In the genomic region with DNA sequence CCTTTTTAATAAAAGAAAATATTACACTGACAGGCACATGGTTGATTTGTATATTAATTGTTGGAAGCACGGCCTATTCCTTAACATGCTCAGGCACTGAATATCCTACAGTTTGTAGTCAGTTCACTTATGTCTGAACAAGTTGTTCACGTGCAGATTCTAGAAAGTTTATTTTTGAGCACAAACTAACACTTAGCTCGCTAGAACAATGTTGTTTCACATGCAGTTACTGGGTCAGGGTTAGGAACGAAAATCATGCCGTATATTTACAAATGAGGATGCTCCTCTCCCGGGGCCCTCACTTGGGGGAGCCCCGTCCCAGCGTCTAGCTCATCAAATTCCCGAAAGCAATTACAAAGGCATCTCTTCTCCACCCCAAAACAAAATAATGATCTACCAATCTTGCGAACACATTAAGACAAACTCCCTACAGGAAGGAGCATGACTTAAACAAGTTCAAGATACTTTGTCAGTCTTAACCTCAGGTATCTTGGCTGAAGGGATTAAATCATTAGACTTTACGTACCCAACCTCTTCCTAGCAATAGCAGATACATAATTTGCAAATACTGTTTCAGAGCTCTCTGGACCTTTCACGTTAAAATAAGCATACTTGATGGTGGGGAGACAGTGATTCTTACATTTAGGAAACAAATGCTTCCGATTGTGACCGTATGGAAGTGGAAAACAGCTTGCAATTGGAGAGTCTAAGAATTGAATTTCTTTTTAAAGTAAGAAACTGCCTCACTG, we compare ENCODE assay signal across 9 cellular contexts. TPM values are rescaled to one million over a fixed set of nuclear protein-coding genes. Genes with fewer than 3 reads are reported as not detected.
DNase-seq lines count a peak whose midpoint lies in the region; ATAC-seq and TF ChIP-seq lines count a peak whose summit lies in the region.
"Had no signal": no experiment of that assay in that cellular context is flagged by ENCODE, and none has a peak within 500 bp of the region (broad histone marks: within the 10 kb centered on the region; RNA-seq: fewer than 3 reads in every experiment).

No MANE protein-coding gene starts in this region.

- no peak for TF ChIP-seq CTCF in PC-3 (conservative IDR thresholded peaks at IDR 0.05; ENCODE audit: low read depth, low read length)
- TF ChIP-seq CTCF in epithelial cell of esophagus (IDR thresholded peaks at IDR 0.05; ENCODE audit: insufficient read depth, low read depth, low read length, missing control alignments): no peak
- no peak for TF ChIP-seq CTCF in nephron (IDR thresholded peaks at IDR 0.05; ENCODE audit: unreplicated experiment in 3 of 3)

- no peaks in the 10 kb centered on the region for H3K9me3 ChIP-seq in CD4-positive, CD25-positive, alpha-beta regulatory T cell (ENCODE audit: control insufficient read depth in 2 of 2, low read length in 2 of 2)
- no peaks in the 10 kb centered on the region for H3K9me3 ChIP-seq in PC-3 (ENCODE audit: low read length)

- H3K27me3 ChIP-seq in CD4-positive, CD25-positive, alpha-beta regulatory T cell (ENCODE audit: control insufficient read depth, insufficient read depth, low read length): peaks cover 23% of the 10 kb centered on the region
- no peaks in the 10 kb centered on the region for H3K27me3 ChIP-seq in PC-3 (ENCODE audit: low read length)

- H3K27ac Mint-ChIP-seq in CD4-positive, CD25-positive, alpha-beta regulatory T cell: peak overlapping the region in 1 of 3 donors; percentile 26
- peak overlapping the region in 2 of 3 experiments; percentile 9 to 77 for H3K27ac Mint-ChIP-seq in nephron

- ATAC-seq in CD4-positive, CD25-positive, alpha-beta regulatory T cell (ENCODE audit: low read depth in 2 of 2): no peak
- no peak for ATAC-seq in PC-3
- no peak for ATAC-seq in GM18861 (IDR thresholded peaks at IDR 0.05; ENCODE audit: unreplicated experiment)
- no peak for ATAC-seq in GM18498 (IDR thresholded peaks at IDR 0.05; ENCODE audit: unreplicated experiment)

- H3K9ac ChIP-seq in PC-3 (ENCODE audit: low read length): peak overlapping the region; percentile 100

- peaks cover 13% of the 10 kb centered on the region for H3K4me1 ChIP-seq in CD4-positive, CD25-positive, alpha-beta regulatory T cell (ENCODE audit: control insufficient read depth, insufficient read depth, low read length, poor library complexity, severe bottlenecking)
- H3K4me1 ChIP-seq in PC-3 (ENCODE audit: insufficient read depth, low read length): peaks cover 23% of the 10 kb centered on the region

- H3K27ac ChIP-seq in CD4-positive, CD25-positive, alpha-beta regulatory T cell (ENCODE audit: insufficient read depth, low read length, poor library complexity, severe bottlenecking): no peak overlapping the region
- H3K27ac ChIP-seq in PC-3 (ENCODE audit: low read length): peak overlapping the region; percentile 70

- H3K4me1 Mint-ChIP-seq in CD4-positive, CD25-positive, alpha-beta regulatory T cell: peaks cover 0 to 17% (median 9%) of the 10 kb centered on the region in 4 donors
- peaks cover 19% of the 10 kb centered on the region for H3K4me1 Mint-ChIP-seq in nephron

- POLR2A ChIA-PET in PC-3 (lab: Charles Lee; ENCODE audit: unreplicated experiment): no interaction called here

- H3F3A ChIP-seq in PC-3 (ENCODE audit: low read length, unreplicated experiment): no peaks in the 10 kb centered on the region

- no peaks in the 10 kb centered on the region for H3K9me2 ChIP-seq in PC-3 (replicated peaks; ENCODE audit: low read length)

- BruUV-seq in PC-3 (replicated peaks; lab: Mats Ljungman, UMichigan): TSS peak; percentile 46

- no peak for DNase-seq in CD4-positive, CD25-positive, alpha-beta regulatory T cell
- DNase-seq in PC-3 (no peak), epithelial cell of esophagus (ENCODE audit: low read depth) (peak; percentile 14), NCI-H446 (lab: John Stamatoyannopoulos, UW) (no peak), ureter (ENCODE audit: low spot score) (no peak)
- DNase-seq: DND-41 had no signal

- H3K4me3 Mint-ChIP-seq in CD4-positive, CD25-positive, alpha-beta regulatory T cell: peak overlapping the region; percentile 33 to 76 (median 60)
- H3K4me3 Mint-ChIP-seq in nephron: peak overlapping the region; percentile 81 to 85 (median 84)

- H3K27me3 Mint-ChIP-seq in CD4-positive, CD25-positive, alpha-beta regulatory T cell: peaks cover 70% of the 10 kb centered on the region
- peaks cover 79% of the 10 kb centered on the region for H3K27me3 Mint-ChIP-seq in nephron (ENCODE audit: low read depth)

- intact Hi-C loops in PC-3 (cut with micrococcal nuclease): loop anchor here (10.0 kb wide), 2 partner anchors 144 to 294 kb away; a partner anchor contains a TSS

- no peaks in the 10 kb centered on the region for H3K36me3 ChIP-seq in CD4-positive, CD25-positive, alpha-beta regulatory T cell (ENCODE audit: control insufficient read depth, insufficient read depth, low read length)
- no peaks in the 10 kb centered on the region for H3K36me3 ChIP-seq in PC-3 (ENCODE audit: low read depth, low read length)

- peaks cover 0 to 7% (median 0%) of the 10 kb centered on the region in 7 donors for H3K9me3 Mint-ChIP-seq in CD4-positive, CD25-positive, alpha-beta regulatory T cell
- no peaks in the 10 kb centered on the region for H3K9me3 Mint-ChIP-seq in nephron

- H3K4me2 ChIP-seq in PC-3 (ENCODE audit: low read length): peak overlapping the region; percentile 96

- H3K36me3 Mint-ChIP-seq in CD4-positive, CD25-positive, alpha-beta regulatory T cell: no peaks in the 10 kb centered on the region
- H3K36me3 Mint-ChIP-seq in nephron (ENCODE audit: low read depth): no peaks in the 10 kb centered on the region

- H3K4me3 ChIP-seq in CD4-positive, CD25-positive, alpha-beta regulatory T cell (ENCODE audit: low read depth, low read length): no peak overlapping the region
- H3K4me3 ChIP-seq in PC-3 (ENCODE audit: low read length): peak overlapping the region; percentile 82
- H3K4me3 ChIP-seq in epithelial cell of esophagus (ENCODE audit: low read length): peak overlapping the region; percentile 84

- H4K20me1 ChIP-seq in PC-3 (ENCODE audit: low read length): peaks cover 5% of the 10 kb centered on the region; the same call in 1 of the 2 replicates

- H3K79me2 ChIP-seq in PC-3 (ENCODE audit: low read length): peaks cover 61% of the 10 kb centered on the region

- peak overlapping the region; percentile 46; the same call in 1 of the 2 replicates for H2AFZ ChIP-seq in PC-3 (ENCODE audit: low read length)

- CTCF ChIA-PET in PC-3 (lab: Charles Lee): interaction anchor here (0.6 kb wide), 1 partner anchor 19 kb away, joined by 5 read pairs; no protein-coding TSS in a partner anchor

RNA-seq across cellular contexts. Expression of a gene that starts 1.5 kb away (rescaled TPM):
- total RNA-seq in CD4-positive, CD25-positive, alpha-beta regulatory T cell: 0.72 TPM
- under 1 TPM; 0.06 to 0.25 (median 0.16) TPM for polyA plus RNA-seq in CD4-positive, CD25-positive, alpha-beta regulatory T cell
- 13.9 and 25.3 TPM in 2 replicates for total RNA-seq in PC-3 (2014; rRNA removed)
- total RNA-seq in ureter: 37.0 TPM
